25 cellular contexts compared by ENCODE assay signal in the genomic region with DNA sequence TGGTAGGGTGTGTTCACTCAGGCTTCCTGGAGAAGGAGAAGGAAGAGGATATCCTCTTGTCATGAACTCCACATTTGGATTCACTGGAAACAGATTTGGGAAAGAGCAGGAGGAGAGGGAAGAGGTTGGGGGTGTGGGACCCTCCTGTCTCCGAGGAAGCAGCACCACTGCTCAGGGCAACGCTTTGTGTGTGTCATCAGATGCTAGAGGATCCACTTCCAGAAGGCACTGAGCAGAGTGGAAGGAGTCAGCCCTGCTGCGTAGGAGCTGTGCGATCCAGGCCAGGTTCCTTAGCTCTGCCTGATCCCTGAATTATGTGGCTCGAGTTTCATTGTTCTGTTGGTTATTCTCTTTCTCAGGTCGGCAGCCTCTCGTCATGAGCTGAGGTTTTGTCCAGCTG. TPM values are rescaled to one million over a fixed set of nuclear protein-coding genes. Genes with fewer than 3 reads are reported as not detected.
DNase-seq lines count a peak whose midpoint lies in the region; ATAC-seq, FAIRE-seq and TF ChIP-seq lines count a peak whose summit lies in the region.
"Had no signal": no experiment of that assay in that cellular context is flagged by ENCODE, and none has a peak within 500 bp of the region (broad histone marks: within the 10 kb centered on the region; RNA-seq: fewer than 3 reads in every experiment).

No MANE protein-coding gene starts in this region.

- TF ChIP-seq CTCF in right atrium auricular region (IDR thresholded peaks at IDR 0.05) (no peak), endothelial cell of umbilical vein (IDR thresholded peaks at IDR 0.05; ENCODE audit: extremely low read depth in 1 of 2, insufficient read depth in 1 of 2, low read depth in 1 of 2, low read length in 2 of 2) (no peak), colonic mucosa (IDR thresholded peaks at IDR 0.05) (no peak)

- H3K4ac ChIP-seq in neuronal stem cell (ENCODE audit: low read length) = no peak overlapping the region

- H3K18ac ChIP-seq in neuronal stem cell (ENCODE audit: low read length) = no peak overlapping the region

- intact Hi-C loops in right cardiac atrium (cut with DNase I) = loop anchor here in 1 of 4 donors (10.0 kb wide), 1 partner anchor 82 kb away; no protein-coding TSS in a partner anchor
- intact Hi-C loops in endothelial cell of umbilical vein (cut with micrococcal nuclease) = no loop called here
- intact Hi-C loops in colonic mucosa (cut with DNase I) = loop anchor here (10.0 kb wide), 1 partner anchor 58 kb away; no protein-coding TSS in a partner anchor

- peak overlapping the region; percentile 20 for H2AFZ ChIP-seq in endothelial cell of umbilical vein (ENCODE audit: low read depth, low read length)
- no peak overlapping the region for H2AFZ ChIP-seq in neuronal stem cell (ENCODE audit: low read length)

- WGBS in right cardiac atrium = 69% methylated on average over 7 of the region's 7 CpGs
- WGBS in neuronal stem cell (ENCODE audit: extremely low coverage in 2 of 2, insufficient read length in 2 of 2, insufficient replicate concordance in 1 of 2), 2 donors = no CpG with 5 or more reads among the region's 7 CpGs

- no peak overlapping the region for H2AK5ac ChIP-seq in neuronal stem cell (ENCODE audit: low read depth, low read length)

- H3K4me2 ChIP-seq in endothelial cell of umbilical vein (ENCODE audit: insufficient read depth, low read length) = peak overlapping the region; percentile 35
- no peak overlapping the region for H3K4me2 ChIP-seq in neuronal stem cell (ENCODE audit: insufficient read depth, low read length, poor library complexity, severe bottlenecking)
- H3K4me2 ChIP-seq: smooth muscle cell had no signal

- H3K9me3 ChIP-seq in right cardiac atrium (ENCODE audit: control insufficient read depth, low read length) (no peaks in the 10 kb centered on the region), right atrium auricular region (no peaks in the 10 kb centered on the region), endothelial cell of umbilical vein (replicated peaks; ENCODE audit: control insufficient read depth, insufficient read depth, low read length) (no peaks in the 10 kb centered on the region), neuronal stem cell (replicated peaks in 1 of 2; ENCODE audit: control insufficient read depth in 2 of 2, insufficient read depth in 1 of 2, low read depth in 1 of 2, low read length in 2 of 2) (no peaks in the 10 kb centered on the region), colonic mucosa (no peaks in the 10 kb centered on the region)
- H3K9me3 ChIP-seq: SJCRH30, suprapubic skin, vagina had no signal

- H3K9ac ChIP-seq in endothelial cell of umbilical vein (replicated peaks; ENCODE audit: extremely low read depth, insufficient read depth, low read length) (no peak overlapping the region), neuronal stem cell (ENCODE audit: low read depth, low read length, poor library complexity) (no peak overlapping the region), colonic mucosa (ENCODE audit: low read depth in 2 of 2, low read length in 2 of 2) (no peak overlapping the region)

- H3K36me3 Mint-ChIP-seq in activated T-cell treated with anti-CD3 and anti-CD28 coated beads, Interleukin-2, amount 50 U/mL, for 24 hours (ENCODE audit: low read depth) = no peaks in the 10 kb centered on the region
- H3K36me3 Mint-ChIP-seq: brain, CD14-positive monocyte had no signal

- H3K9me3 Mint-ChIP-seq in activated T-cell treated with anti-CD3 and anti-CD28 coated beads, Interleukin-2, amount 50 U/mL, for 24 hours = no peaks in the 10 kb centered on the region
- H3K9me3 Mint-ChIP-seq: activated T-cell treated with anti-CD3 and anti-CD28 coated beads, Interleukin-2, amount 50 U/mL, for 4 hours; brain; CD14-positive monocyte; stimulated activated memory B cell treated with anti-CD40 and anti-IgM and Interleukin-4, amounts not matched to agents 10 μg/mL and 1 μg/mL and 100 μg/mL, for 72 hours; T-helper 1 cell treated with Interleukin-12 subunit alpha and Interleukin-12 subunit beta and Interleukin-4 antibody, amounts not matched to agents 30 μg/mL and 1 μg/mL, for 36 hours had no signal

- H2BK15ac ChIP-seq in neuronal stem cell (ENCODE audit: low read length) = no peak overlapping the region

- H3K4me3 Mint-ChIP-seq in activated T-cell treated with anti-CD3 and anti-CD28 coated beads, Interleukin-2, amount 50 U/mL, for 24 hours = no peak overlapping the region
- H3K4me3 Mint-ChIP-seq: activated CD4-positive, alpha-beta T cell treated with anti-CD3 and anti-CD28 coated beads for 36 hours; activated T-cell treated with anti-CD3 and anti-CD28 coated beads, Interleukin-2, amount 50 U/mL, for 4 hours; brain; CD14-positive monocyte; stimulated activated memory B cell treated with anti-CD40 and anti-IgM and Interleukin-4, amounts not matched to agents 10 μg/mL and 1 μg/mL and 100 μg/mL, for 72 hours; T-helper 1 cell treated with Interleukin-12 subunit alpha and Interleukin-12 subunit beta and Interleukin-4 antibody, amounts not matched to agents 30 μg/mL and 1 μg/mL, for 36 hours had no signal

- TF ChIP-seq POLR2A in endothelial cell of umbilical vein (IDR thresholded peaks at IDR 0.05; ENCODE audit: low read depth, low read length) = no peak

- CTCF ChIA-PET in endothelial cell of umbilical vein (lab: Charles Lee) = interaction anchor here (1.0 to 3.5 kb wide), 9 partner anchors 8 to 83 kb away, joined by 3 to 21 read pairs (median 5); no protein-coding TSS in a partner anchor

- POLR2A ChIA-PET in endothelial cell of umbilical vein (lab: Charles Lee) = interaction anchor here (0.7 kb wide), 1 partner anchor 14 kb away, joined by 3 read pairs; no protein-coding TSS in a partner anchor

- no peaks in the 10 kb centered on the region for H3K4me1 Mint-ChIP-seq in activated T-cell treated with anti-CD3 and anti-CD28 coated beads, Interleukin-2, amount 50 U/mL, for 24 hours (ENCODE audit: low read depth)
- H3K4me1 Mint-ChIP-seq: activated CD4-positive, alpha-beta T cell treated with anti-CD3 and anti-CD28 coated beads for 36 hours; brain; stimulated activated memory B cell treated with anti-CD40 and anti-IgM and Interleukin-4, amounts not matched to agents 10 μg/mL and 1 μg/mL and 100 μg/mL, for 72 hours had no signal

- H3K4me1 ChIP-seq in right cardiac atrium (ENCODE audit: control insufficient read depth, insufficient read depth, low read length) = peaks cover 7% of the 10 kb centered on the region
- peaks cover 0 to 7% of the 10 kb centered on the region in 2 donors for H3K4me1 ChIP-seq in right atrium auricular region
- H3K4me1 ChIP-seq in endothelial cell of umbilical vein (ENCODE audit: control insufficient read depth, extremely low read depth, insufficient read depth, low read length) = peaks cover 12% of the 10 kb centered on the region
- H3K4me1 ChIP-seq in neuronal stem cell (ENCODE audit: control insufficient read depth in 2 of 2, insufficient read depth in 1 of 2, low read depth in 1 of 2, low read length in 2 of 2) = peaks cover 0 to 5% of the 10 kb centered on the region in 2 donors
- H3K4me1 ChIP-seq in colonic mucosa = no peaks in the 10 kb centered on the region
- H3K4me1 ChIP-seq: SJCRH30 had no signal

- no peak overlapping the region for H3K4me3 ChIP-seq in right cardiac atrium (ENCODE audit: low read length)
- H3K4me3 ChIP-seq in right atrium auricular region = no peak overlapping the region
- no peak overlapping the region for H3K4me3 ChIP-seq in endothelial cell of umbilical vein (replicated peaks in 1 of 3; ENCODE audit: insufficient read depth in 1 of 3, low read depth in 1 of 3, low read length in 3 of 3)
- no peak overlapping the region for H3K4me3 ChIP-seq in neuronal stem cell (ENCODE audit: low read length in 2 of 2)
- no peak overlapping the region for H3K4me3 ChIP-seq in colonic mucosa
- H3K4me3 ChIP-seq: SJCRH30, smooth muscle cell, suprapubic skin, vagina had no signal

- peak in 1 of 2 donors; percentile 63 for ATAC-seq in right cardiac atrium
- ATAC-seq: activated CD4-positive, alpha-beta T cell treated with anti-CD3 and anti-CD28 coated beads for 36 hours; activated T-cell treated with anti-CD3 and anti-CD28 coated beads, Interleukin-2, amount 50 U/mL, for 4 hours; foreskin keratinocyte; left ventricle myocardium superior; Panc1; stimulated activated memory B cell treated with anti-CD40 and anti-IgM and Interleukin-4, amounts not matched to agents 10 μg/mL and 1 μg/mL and 100 μg/mL, for 72 hours had no signal

- H3K79me1 ChIP-seq in neuronal stem cell (ENCODE audit: low read depth, low read length) = peaks cover 3% of the 10 kb centered on the region

- no peaks in the 10 kb centered on the region for H3K27me3 ChIP-seq in right cardiac atrium (ENCODE audit: control insufficient read depth, insufficient read depth)
- H3K27me3 ChIP-seq in right atrium auricular region = no peaks in the 10 kb centered on the region
- no peaks in the 10 kb centered on the region for H3K27me3 ChIP-seq in endothelial cell of umbilical vein (ENCODE audit: control insufficient read depth in 2 of 2, insufficient read depth in 2 of 2, low read length in 2 of 2)
- H3K27me3 ChIP-seq in neuronal stem cell (ENCODE audit: control insufficient read depth in 3 of 3, insufficient read depth in 3 of 3, low read depth in 1 of 3, low read length in 3 of 3) = no peaks in the 10 kb centered on the region
- no peaks in the 10 kb centered on the region for H3K27me3 ChIP-seq in colonic mucosa
- H3K27me3 ChIP-seq: foreskin keratinocyte, SJCRH30, suprapubic skin, vagina had no signal

- H4K8ac ChIP-seq in neuronal stem cell (ENCODE audit: low read depth, low read length) = no peak overlapping the region

- peak; percentile 84 for FAIRE-seq in endothelial cell of umbilical vein (lab: Jason Lieb, UNC)

- dilution Hi-C loops in endothelial cell of umbilical vein (cut with MboI; ENCODE audit: extremely low pct_ligation_motif_present, low sequenced_read_pairs) = no loop called here

- H4K91ac ChIP-seq in neuronal stem cell (ENCODE audit: low read depth, low read length, poor library complexity) = no peak overlapping the region

- H3K27ac ChIP-seq in right cardiac atrium (ENCODE audit: low read length) (peak overlapping the region; percentile 70), right atrium auricular region (peak overlapping the region in 1 of 2 donors; percentile 24), endothelial cell of umbilical vein (ENCODE audit: insufficient read depth, low read depth, low read length) (peak overlapping the region; percentile 38), neuronal stem cell (replicated peaks; ENCODE audit: low read length) (no peak overlapping the region), colonic mucosa (no peak overlapping the region)
- H3K27ac ChIP-seq: foreskin keratinocyte, SJCRH30, suprapubic skin, vagina had no signal

- DNase-seq in right cardiac atrium (no peak), right atrium auricular region (ENCODE audit: low spot score) (no peak), endothelial cell of umbilical vein (ENCODE audit: low read depth, low spot score) (peak; percentile 49), neuronal stem cell (ENCODE audit: low spot score) (no peak), SW480 (ENCODE audit: low spot score) (no peak), colonic mucosa (no peak)
- no peak for DNase-seq in activated T-cell treated with anti-CD3 and anti-CD28 coated beads, Interleukin-2, amount 50 U/mL, for 24 hours
- DNase-seq: activated CD4-positive, alpha-beta T cell treated with anti-CD3 and anti-CD28 coated beads for 36 hours; activated T-cell treated with anti-CD3 and anti-CD28 coated beads, Interleukin-2, amount 50 U/mL, for 4 hours; effector CD4-positive, alpha-beta T cell; foreskin keratinocyte; HCEC 1CT; left ventricle myocardium superior; NCI-H1092 treated with DMSO at 0.1 percent for 48 hours; NCI-H187 treated with DMSO at 0.1 percent for 48 hours; NCI-H446 treated with DMSO at 0.1 percent for 48 hours had no signal

- H3K23ac ChIP-seq in neuronal stem cell (ENCODE audit: low read depth, low read length, poor library complexity) = no peak overlapping the region

- no peak overlapping the region for H2BK5ac ChIP-seq in neuronal stem cell (ENCODE audit: low read length)

- H3K27me3 Mint-ChIP-seq in activated T-cell treated with anti-CD3 and anti-CD28 coated beads, Interleukin-2, amount 50 U/mL, for 24 hours = no peaks in the 10 kb centered on the region
- H3K27me3 Mint-ChIP-seq: activated CD4-positive, alpha-beta T cell treated with anti-CD3 and anti-CD28 coated beads for 36 hours had no signal

- H3K79me2 ChIP-seq in endothelial cell of umbilical vein (ENCODE audit: control insufficient read depth, insufficient read depth, low read length) = peaks cover 56% of the 10 kb centered on the region

- no peak overlapping the region for H2BK120ac ChIP-seq in neuronal stem cell (ENCODE audit: low read depth, low read length)

- H3K36me3 ChIP-seq in right atrium auricular region (no peaks in the 10 kb centered on the region), endothelial cell of umbilical vein (ENCODE audit: control insufficient read depth in 2 of 2, extremely low read depth in 1 of 2, insufficient read depth in 2 of 2, low read length in 2 of 2) (peaks cover 0 to 2% of the 10 kb centered on the region in 2 experiments), neuronal stem cell (replicated peaks in 1 of 2; ENCODE audit: control insufficient read depth in 2 of 2, insufficient read depth in 2 of 2, low read length in 2 of 2) (peaks cover 4 to 23% of the 10 kb centered on the region in 2 donors), colonic mucosa (no peaks in the 10 kb centered on the region)
- H3K36me3 ChIP-seq: SJCRH30, suprapubic skin, vagina had no signal

- BruUV-seq in endothelial cell of umbilical vein (replicated peaks; lab: Mats Ljungman, UMichigan) = no TSS peak

- no peaks in the 10 kb centered on the region for H3K9me1 ChIP-seq in endothelial cell of umbilical vein (replicated peaks; ENCODE audit: control insufficient read depth, extremely low read depth, insufficient read depth, low read length)

- peak overlapping the region; percentile 2 for H3K14ac ChIP-seq in neuronal stem cell (ENCODE audit: low read length)

- H3K27ac Mint-ChIP-seq in activated T-cell treated with anti-CD3 and anti-CD28 coated beads, Interleukin-2, amount 50 U/mL, for 24 hours = no peak overlapping the region
- H3K27ac Mint-ChIP-seq: activated CD4-positive, alpha-beta T cell treated with anti-CD3 and anti-CD28 coated beads for 36 hours; brain; CD14-positive monocyte; stimulated activated memory B cell treated with anti-CD40 and anti-IgM and Interleukin-4, amounts not matched to agents 10 μg/mL and 1 μg/mL and 100 μg/mL, for 72 hours; T-helper 1 cell treated with Interleukin-12 subunit alpha and Interleukin-12 subunit beta and Interleukin-4 antibody, amounts not matched to agents 30 μg/mL and 1 μg/mL, for 36 hours had no signal

- H4K20me1 ChIP-seq in endothelial cell of umbilical vein (replicated peaks; ENCODE audit: control insufficient read depth, extremely low read depth, insufficient read depth, low read length) = no peaks in the 10 kb centered on the region

- H2BK12ac ChIP-seq in neuronal stem cell (ENCODE audit: low read length) = no peak overlapping the region

RNA-seq across cellular contexts. Expression of gene TJP2, which starts 37.3 kb away (rescaled TPM):
- total RNA-seq in right cardiac atrium = 10 to 100 TPM; 37.9 to 56.3 (median 49.1) TPM
- polyA plus RNA-seq in right cardiac atrium = 23.8 TPM
- 10 to 100 TPM; 46.3 to 51.7 TPM for total RNA-seq in right atrium auricular region
- 167 and 168 TPM in 2 replicates for total RNA-seq in endothelial cell of umbilical vein
- 75.2 and 83.0 TPM in 2 replicates for polyA plus RNA-seq in endothelial cell of umbilical vein
- 66.2 and 67.4 TPM in 2 replicates for polyA plus RNA-seq in endothelial cell of umbilical vein (2011; cell fraction: cytosol; rRNA removed)
- 166 and 182 TPM in 2 replicates for polyA plus RNA-seq in endothelial cell of umbilical vein (2011; cell fraction: nucleus; rRNA removed)
- polyA plus RNA-seq in endothelial cell of umbilical vein (2012) = 103 and 130 TPM in 2 replicates
- polyA minus RNA-seq in endothelial cell of umbilical vein = 125 and 131 TPM in 2 replicates
- 22.0 TPM for polyA minus RNA-seq in endothelial cell of umbilical vein (2011; cell fraction: cytosol; rRNA and poly(A)+ RNA removed)
- polyA minus RNA-seq in endothelial cell of umbilical vein (2011; cell fraction: nucleus; rRNA and poly(A)+ RNA removed) = 133 and 134 TPM in 2 replicates
- polyA plus RNA-seq in neuronal stem cell (2013, experiment 1 of 2) = 27.2 TPM
- 28.1 TPM for polyA plus RNA-seq in neuronal stem cell (2013, experiment 2 of 2)
- 100 to 1,000 TPM; 133 to 174 TPM for total RNA-seq in colonic mucosa

Comparison
In these comparisons a context has a peak if more than half of its experiments do, and no peak if none do; other contexts are left out.
1. H3K27ac ChIP-seq: peak in right cardiac atrium (single experiment) and endothelial cell of umbilical vein (single experiment); none in neuronal stem cell (single experiment) and colonic mucosa (single experiment).